ENCODE assay signal across 8 cellular contexts in genomic region chr9:68999393-69000105, GRCh38. TPM values are rescaled to one million over a fixed set of nuclear protein-coding genes. Genes with fewer than 3 reads are reported as not detected.
A peak's percentile ranks its signal among the peaks of the same experiment; 100 is the strongest.
DNase-seq lines count a peak whose midpoint lies in the region; ATAC-seq and TF ChIP-seq lines count a peak whose summit lies in the region.

No MANE protein-coding gene starts in this region.

- intact Hi-C loops in adrenal gland (cut with DNase I), result loop anchor here (2.0 to 10.0 kb wide), 3 partner anchors 65 to 417 kb away; partner anchors contain the start of gene PIP5K1B (in 1 of the 2)
- intact Hi-C loops in heart right ventricle (cut with DNase I), result loop anchor here (1.0 to 10.0 kb wide), 16 partner anchors 47 to 417 kb away; partner anchors contain the start of gene PIP5K1B (in 8 of the 10)

- H3K9me3 ChIP-seq in adrenal gland (replicated peaks in 1 of 3), result no peaks in the 10 kb centered on the region
- H3K9me3 ChIP-seq in heart right ventricle, result no peaks in the 10 kb centered on the region

- H3K27ac ChIP-seq in adrenal gland (no peak overlapping the region), heart right ventricle (peak overlapping the region in 9 of 10 donors; percentile 17 to 72 (median 64))

- no peak overlapping the region for H3K4me3 ChIP-seq in adrenal gland
- no peak overlapping the region for H3K4me3 ChIP-seq in heart right ventricle

- 27 to 42% (median 33%) methylated on average over 8 to 10 of the region's 10 CpGs for WGBS in adrenal gland, 4 donors
- WGBS in heart right ventricle, 2 donors, result 29 to 33% methylated on average over 10 of the region's 10 CpGs

- no peaks in the 10 kb centered on the region for H3K4me1 ChIP-seq in adrenal gland (replicated peaks in 1 of 2)
- peaks cover 0 to 45% (median 27%) of the 10 kb centered on the region in 9 donors for H3K4me1 ChIP-seq in heart right ventricle

- TF ChIP-seq POLR2A in adrenal gland (IDR thresholded peaks at IDR 0.05), result no peak

- H3K36me3 ChIP-seq in adrenal gland (replicated peaks in 1 of 2), result no peaks in the 10 kb centered on the region
- H3K36me3 ChIP-seq in heart right ventricle, result no peaks in the 10 kb centered on the region

- TF ChIP-seq CTCF in GM12872 (IDR thresholded peaks at IDR 0.05; ENCODE audit: insufficient read depth, low read depth, low read length) (peak; percentile 89), adrenal gland (IDR thresholded peaks at IDR 0.05) (peak; percentile 74 to 87 (median 82)), heart right ventricle (IDR thresholded peaks at IDR 0.05) (peak; percentile 54 to 87 (median 83))

- H3K27me3 ChIP-seq in adrenal gland, result no peaks in the 10 kb centered on the region
- H3K27me3 ChIP-seq in heart right ventricle, result no peaks in the 10 kb centered on the region

- CTCF ChIA-PET in HEK293T (lab: Yijun Ruan, JAX), result interaction anchor here (0.6 to 1.4 kb wide), 3 partner anchors 13 to 418 kb away, joined by 4 to 5 read pairs (median 4); no protein-coding TSS in a partner anchor

- POLR2A ChIA-PET in HEK293T (lab: Yijun Ruan, JAX), result no interaction called here

- peak; percentile 86 to 93 (median 91) for ATAC-seq in heart right ventricle

- peak; percentile 74 for DNase-seq in HEK293T (ENCODE audit: extremely low spot score)
- peak; percentile 82 for DNase-seq in MV-4-11 (lab: John Stamatoyannopoulos, UW)
- peak; percentile 9 to 74 for DNase-seq in SW 1271 (lab: John Stamatoyannopoulos, UW)
- DNase-seq in adrenal gland, result peak; percentile 72 to 90 (median 80)
- peak in 1 of 2 donors; percentile 84 for DNase-seq in heart right ventricle
- DNase-seq in renal cortical epithelial cell (ENCODE audit: low read depth), result peak; percentile 70
- no peak for DNase-seq in cortex of kidney (lab: John Stamatoyannopoulos, UW)

TF ChIP-seq in HEK293T, 16 proteins besides CTCF, POLR2A, EP300 and RAD21:
- no peak for TF ChIP-seq SUZ12 (IDR thresholded peaks at IDR 0.05)
- no peak for TF ChIP-seq TARDBP (IDR thresholded peaks at IDR 0.05)
- no peak for TF ChIP-seq ZNF384 (IDR thresholded peaks at IDR 0.05)
- no peak for TF ChIP-seq FOXK2 (IDR thresholded peaks at IDR 0.05)
- TF ChIP-seq NFRKB (IDR thresholded peaks at IDR 0.05), result no peak
- TF ChIP-seq ARNT (IDR thresholded peaks at IDR 0.05), result no peak
- TF ChIP-seq SP1 (IDR thresholded peaks at IDR 0.05), result no peak
- no peak for TF ChIP-seq BHLHE40 (IDR thresholded peaks at IDR 0.05; ENCODE audit: borderline replicate concordance)
- no peak for TF ChIP-seq PKNOX1 (IDR thresholded peaks at IDR 0.05)
- no peak for TF ChIP-seq HDGF (IDR thresholded peaks at IDR 0.05; ENCODE audit: borderline replicate concordance)
- no peak for TF ChIP-seq ELF4 (IDR thresholded peaks at IDR 0.05)
TF ChIP-seq in HEK293T: peak in this region for 0.

RNA-seq across cellular contexts. Expression of gene PRKACG, which starts 14.4 kb away (rescaled TPM):
- total RNA-seq in adrenal gland (not detected), heart right ventricle (not detected), renal cortical epithelial cell (not detected in 2 replicates)
- polyA plus RNA-seq in adrenal gland (not detected), heart right ventricle (not detected)

RNA-seq across cellular contexts. Expression of gene FXN, which starts 36.0 kb away (rescaled TPM):
- total RNA-seq in adrenal gland, result 10 to 100 TPM; 13.9 to 36.0 (median 26.0) TPM
- polyA plus RNA-seq in adrenal gland, result 10 to 100 TPM; 10.3 to 38.7 (median 11.7) TPM
- total RNA-seq in heart right ventricle, result 10 to 100 TPM; 18.8 to 41.8 (median 36.8) TPM
- 10 to 100 TPM in 1 of 2 donors, 1 to 10 TPM in 1; 7.8 to 15.0 TPM for polyA plus RNA-seq in heart right ventricle
- 2.4 and 8.7 TPM in 2 replicates for total RNA-seq in renal cortical epithelial cell

Comparison
In these comparisons a context has a peak if more than half of its experiments do, and no peak if none do; other contexts are left out.
1. H3K27ac ChIP-seq: peak in heart right ventricle (9 of 10); none in adrenal gland (0 of 5).
2. Peak in every context shown above with its lines, with median percentiles within 50 percentile points of each other: CTCF ChIP-seq.